Comparison of ENCODE assay signal across 22 cellular contexts in the genomic region with DNA sequence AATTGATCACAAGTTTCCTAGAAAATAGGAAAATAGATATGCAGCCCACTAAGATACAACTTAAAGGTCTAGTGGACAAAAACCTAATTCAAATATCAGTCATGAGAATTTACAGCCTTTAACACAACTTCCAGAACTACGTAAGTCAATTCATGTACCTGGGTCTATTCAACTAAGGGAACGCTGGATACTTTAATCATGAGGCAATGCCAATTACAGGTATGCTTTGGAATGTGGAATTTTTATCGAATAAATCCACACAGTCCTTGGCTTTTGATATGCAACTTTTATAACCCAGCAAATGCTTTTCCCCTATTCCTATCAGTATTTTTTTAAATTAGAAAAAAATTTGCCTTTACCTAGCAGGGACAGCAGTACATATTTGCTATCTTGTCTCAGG.
"Had no signal": no experiment of that assay in that cellular context is flagged by ENCODE, and none has a peak within 500 bp of the region (broad histone marks: within the 10 kb centered on the region; RNA-seq: fewer than 3 reads in every experiment).

No MANE protein-coding gene starts in this region.

- H2AFZ ChIP-seq: hepatocyte had no signal

- H3K79me2 ChIP-seq: hepatocyte had no signal

- H3K4me1 ChIP-seq: colonic mucosa, heart left ventricle, left lung, lower lobe of right lung had no signal

- DNase-seq: colonic mucosa; dermis blood vessel endothelial cell; dorsolateral prefrontal cortex; effector CD4-positive, alpha-beta T cell; effector memory CD4-positive, alpha-beta T cell; foreskin melanocyte; heart left ventricle; hypothalamus; immature natural killer cell; islet precursor cell; kidney; kidney glomerular epithelial cell; left cardiac atrium; left lung; left ventricle myocardium superior; lower lobe of right lung; mesenchymal stem cell; midbrain; naive thymus-derived CD4-positive, alpha-beta T cell had no signal

- H3K4me3 ChIP-seq: colonic mucosa, dorsolateral prefrontal cortex, esophagus muscularis mucosa, gastroesophageal sphincter, heart left ventricle, hepatocyte, left lung, lower lobe of right lung had no signal

- H3K4me2 ChIP-seq: hepatocyte had no signal

- H3K27ac ChIP-seq: colonic mucosa, dorsolateral prefrontal cortex, esophagus muscularis mucosa, gastroesophageal sphincter, heart left ventricle, hepatocyte, left lung, lower lobe of right lung had no signal

- H3K36me3 Mint-ChIP-seq: naive thymus-derived CD4-positive, alpha-beta T cell had no signal

- ATAC-seq: gastroesophageal sphincter; heart left ventricle; left cardiac atrium; left lung; left ventricle myocardium superior; lower lobe of right lung; naive thymus-derived CD4-positive, alpha-beta T cell had no signal

- H3K27me3 ChIP-seq: colonic mucosa, esophagus muscularis mucosa, gastroesophageal sphincter, hepatocyte, left lung had no signal

- H3K27me3 Mint-ChIP-seq: naive thymus-derived CD4-positive, alpha-beta T cell had no signal

- H3K4me1 Mint-ChIP-seq: immature natural killer cell; naive thymus-derived CD4-positive, alpha-beta T cell had no signal

- H3K36me3 ChIP-seq: colonic mucosa, esophagus muscularis mucosa, gastroesophageal sphincter, heart left ventricle, left lung, lower lobe of right lung had no signal

- H3K4me3 Mint-ChIP-seq: immature natural killer cell; naive thymus-derived CD4-positive, alpha-beta T cell had no signal

- H3K9me3 ChIP-seq: colonic mucosa, esophagus muscularis mucosa, gastroesophageal sphincter, heart left ventricle, lower lobe of right lung had no signal
